27 cellular contexts compared by ENCODE assay signal in genomic region chr6:149400050-149400449, GRCh38. TPM values are rescaled to one million over a fixed set of nuclear protein-coding genes. Genes with fewer than 3 reads are reported as not detected.
"Had no signal": no experiment of that assay in that cellular context is flagged by ENCODE, and none has a peak within 500 bp of the region (broad histone marks: within the 10 kb centered on the region; RNA-seq: fewer than 3 reads in every experiment).

SUMO4 (plus strand) TSS chr6:149400262; CDS start chr6:149400392, 130 bp downstream.

- H3K4me1 ChIP-seq: left lung, neural progenitor cell, upper lobe of right lung had no signal

- H3K4me1 Mint-ChIP-seq: neural progenitor cell had no signal

- H3K27ac Mint-ChIP-seq: dendritic cell treated with granulocyte-macrophage colony-stimulating factor and Interleukin-4, amounts not matched to agents 40 ng/mL and 50 ng/mL, for 4 days; neural progenitor cell; progenitor cell of endocrine pancreas; T-helper 2 cell treated with Interferon-gamma antibody and Interleukin-4, amounts not matched to agents 5 μg/mL and 100 μg/mL, for 36 hours had no signal

- H3K27me3 Mint-ChIP-seq: dendritic cell treated with granulocyte-macrophage colony-stimulating factor and Interleukin-4, amounts not matched to agents 40 ng/mL and 50 ng/mL, for 4 days; naive thymus-derived CD4-positive, alpha-beta T cell; progenitor cell of endocrine pancreas had no signal

- H2AFZ ChIP-seq: neural progenitor cell had no signal

- H3K9me3 ChIP-seq: left lung, sigmoid colon, upper lobe of right lung had no signal

- H3K9me3 Mint-ChIP-seq: activated T-cell treated with anti-CD3 and anti-CD28 coated beads, Interleukin-2, amount 50 U/mL, for 4 hours; dendritic cell treated with granulocyte-macrophage colony-stimulating factor and Interleukin-4, amounts not matched to agents 40 ng/mL and 50 ng/mL, for 4 days; T-helper 2 cell treated with Interferon-gamma antibody and Interleukin-4, amounts not matched to agents 5 μg/mL and 100 μg/mL, for 36 hours had no signal

- H3K27ac ChIP-seq: left lung, neural progenitor cell, sigmoid colon, upper lobe of right lung, WERI-Rb-1 had no signal

- H3K4me3 ChIP-seq: left lung, lung, neural progenitor cell, sigmoid colon, upper lobe of right lung had no signal

- H3K27me3 ChIP-seq: left lung, neural progenitor cell, sigmoid colon, upper lobe of right lung had no signal

- FAIRE-seq: endometrium, kidney, TTC549 had no signal

- ATAC-seq: activated T-cell treated with anti-CD3 and anti-CD28 coated beads, Interleukin-2, amount 50 U/mL, for 4 hours; left lung; naive thymus-derived CD4-positive, alpha-beta T cell; upper lobe of right lung had no signal

- H3K9ac ChIP-seq: neural progenitor cell had no signal

- H3K4me3 Mint-ChIP-seq: activated T-cell treated with anti-CD3 and anti-CD28 coated beads, Interleukin-2, amount 50 U/mL, for 4 hours; dendritic cell treated with granulocyte-macrophage colony-stimulating factor and Interleukin-4, amounts not matched to agents 40 ng/mL and 50 ng/mL, for 4 days; naive thymus-derived CD4-positive, alpha-beta T cell; neural progenitor cell; T-helper 2 cell treated with Interferon-gamma antibody and Interleukin-4, amounts not matched to agents 5 μg/mL and 100 μg/mL, for 36 hours had no signal

- DNase-seq: activated CD4-positive, alpha-beta T cell treated with anti-CD3 and anti-CD28 coated beads, Interleukin-2, amount 50 U/mL, for 48 hours; activated CD4-positive, CD25-positive, alpha-beta regulatory T cell treated with anti-CD3 and anti-CD28 coated beads, Interleukin-2, amount 50 U/mL, for 72 hours; activated gamma-delta T cell; activated T-cell treated with anti-CD3 and anti-CD28 coated beads, Interleukin-2, amount 50 U/mL, for 4 hours; effector CD4-positive, alpha-beta T cell; erythroblast; foreskin fibroblast; kidney; naive thymus-derived CD4-positive, alpha-beta T cell; retina; SHP77; sigmoid colon; stimulated activated CD4-positive, alpha-beta T cell treated with anti-CD3 and anti-CD28 coated beads, Interleukin-2, amount 100 ng/mL, for 48 hours; stimulated activated CD8-positive, alpha-beta memory T cell treated with anti-CD3 and anti-CD28 coated beads, Interleukin-4, amount 100 ng/mL, for 48 hours; stimulated activated naive CD4-positive, alpha-beta T cell treated with Interleukin-2 at 50 U/mL for 16 hours; SW 1271; upper lobe of right lung; WERI-Rb-1 had no signal

- H3K4me2 ChIP-seq: neural progenitor cell had no signal

RNA-seq across cellular contexts. Expression of gene SUMO4, which starts in this region (rescaled TPM):
- polyA plus RNA-seq: fibroblast of lung had no signal
